In genomic region chr7:4003536-4003935, GRCh38 we compare ENCODE assay signal across 19 cellular contexts.
DNase-seq lines count a peak whose midpoint lies in the region; ATAC-seq, FAIRE-seq and TF ChIP-seq lines count a peak whose summit lies in the region.
"Had no signal": no experiment of that assay in that cellular context is flagged by ENCODE, and none has a peak within 500 bp of the region (broad histone marks: within the 10 kb centered on the region; RNA-seq: fewer than 3 reads in every experiment).

No MANE protein-coding gene starts in this region.

- 0% methylated on average over 7 of the region's 7 CpGs for WGBS in K562 (ENCODE audit: insufficient coverage, low coverage, missing lambda C conversion rate)

- H3K27me3 ChIP-seq in K562 (ENCODE audit: control insufficient read depth in 2 of 2, insufficient read depth in 2 of 2, low read length in 2 of 2): peaks cover 17 to 64% of the 10 kb centered on the region in 2 experiments; a peak in 4 of 5 replicates
- H3K27me3 ChIP-seq: BLaER1 treated with 17β-estradiol and CSF1 and Interleukin-3, amounts not matched to agents 10 nM and 100 nM had no signal

- in situ Hi-C loops in K562 (cut with MboI): no loop called here

- H3K27ac ChIP-seq in K562 (ENCODE audit: extremely low read depth, low read depth, low read length): no peak overlapping the region
- H3K27ac ChIP-seq: BLaER1 treated with 17β-estradiol and CSF1 and Interleukin-3, amounts not matched to agents 10 nM and 100 nM had no signal

- H3K9ac ChIP-seq in K562 (ENCODE audit: insufficient read depth in 1 of 2, low read depth in 2 of 2, low read length in 2 of 2): no peak overlapping the region
- H3K9ac ChIP-seq: BLaER1 treated with 17β-estradiol and CSF1 and Interleukin-3, amounts not matched to agents 10 nM and 100 nM had no signal

- ATAC-seq in K562: no peak
- peak; percentile 23 for ATAC-seq in esophagus mucosa
- no peak for ATAC-seq in GM18909 (IDR thresholded peaks at IDR 0.05; ENCODE audit: poor library complexity, unreplicated experiment)

- intact Hi-C loops in K562 (cut with micrococcal nuclease): no loop called here

- CTCF ChIA-PET in K562 (lab: Yijun Ruan, JAX; ENCODE audit: low intra/inter-chr PET ratio): no interaction called here

- H3K4me3 ChIP-seq in K562: no peak overlapping the region
- H3K4me3 ChIP-seq: BLaER1 treated with 17β-estradiol and CSF1 and Interleukin-3, amounts not matched to agents 10 nM and 100 nM had no signal

- no peak overlapping the region for H3K4me2 ChIP-seq in K562 (ENCODE audit: insufficient read depth, low read length)
- H3K4me2 ChIP-seq: BLaER1 treated with 17β-estradiol and CSF1 and Interleukin-3, amounts not matched to agents 10 nM and 100 nM had no signal

- DNase-seq in HT1080 (ENCODE audit: low read depth) (peak; percentile 25), K562 (ENCODE audit: extremely low read depth in 1 of 4, low spot score in 3 of 4) (no peak), mesenteric fat pad (ENCODE audit: low spot score) (peak; percentile 14), frontal cortex (ENCODE audit: low spot score in 2 of 2) (no peak), GM20000 (ENCODE audit: low spot score) (no peak)
- no peak for DNase-seq in stimulated activated naive CD4-positive, alpha-beta T cell treated with Interleukin-2 at 50 U/mL for 16 hours (lab: John Stamatoyannopoulos, UW)
- DNase-seq: ACHN; Calu3; CD4-positive, CD25-positive, alpha-beta regulatory T cell; DMS 273 treated with DMSO at 0.1 percent for 48 hours; DMS79; GOT3; HCEC 1CT; HFFc6 had no signal

- no peaks in the 10 kb centered on the region for H3K4me1 ChIP-seq in K562 (replicated peaks in 1 of 2; ENCODE audit: control insufficient read depth in 2 of 2, insufficient read depth in 2 of 2, low read length in 2 of 2)

- BruUV-seq in K562 (replicated peaks; lab: Mats Ljungman, UMichigan): no TSS peak

- H2AFZ ChIP-seq in K562 (ENCODE audit: low read depth, low read length): 0 out of 2 replicates have a peak overlapping the region, but pooled peaks have one; percentile 9

- POLR2A ChIA-PET in K562 (lab: Yijun Ruan, JAX): interaction anchor here (1.3 kb wide), 1 partner anchor 10 kb away, joined by 5 read pairs; no protein-coding TSS in a partner anchor

- TF ChIP-seq EP300 in K562 (IDR thresholded peaks at IDR 0.05; ENCODE audit: low read length): no peak

- H3K36me3 ChIP-seq in K562 (ENCODE audit: control insufficient read depth, insufficient read depth, low read length): no peaks in the 10 kb centered on the region
- H3K36me3 ChIP-seq: BLaER1 treated with 17β-estradiol and CSF1 and Interleukin-3, amounts not matched to agents 10 nM and 100 nM had no signal

- FAIRE-seq in K562 (lab: Jason Lieb, UNC) (no peak), frontal cortex (lab: Jason Lieb, UNC) (no peak)
- FAIRE-seq: G401.6, GM12891 had no signal

- TF ChIP-seq CTCF in K562 (IDR thresholded peaks at IDR 0.05 in 2 of 3, conservative IDR thresholded peaks at IDR 0.05 in 1 of 3; ENCODE audit: insufficient read depth in 2 of 3, low read depth in 1 of 3, low read length in 3 of 3): no peak
- no peak for TF ChIP-seq CTCF in GM20000 (IDR thresholded peaks at IDR 0.05; ENCODE audit: extremely low read depth, missing control alignments)

- H3K9me1 ChIP-seq in K562 (ENCODE audit: control insufficient read depth, insufficient read depth, low read length): no peaks in the 10 kb centered on the region

- TF ChIP-seq POLR2A in K562 (conservative IDR thresholded peaks at IDR 0.05): no peak

- no peak for TF ChIP-seq RAD21 in K562 (CRISPR knock-in tag; conservative IDR thresholded peaks at IDR 0.05 in 1 of 2, IDR thresholded peaks at IDR 0.05 in 1 of 2)

- no peaks in the 10 kb centered on the region for H3K79me2 ChIP-seq in K562 (ENCODE audit: control insufficient read depth, insufficient read depth, low read length)

- H3K9me3 ChIP-seq in K562 (replicated peaks; ENCODE audit: control insufficient read depth, insufficient read depth, low read depth, low read length): no peaks in the 10 kb centered on the region
- H3K9me3 ChIP-seq: BLaER1 treated with 17β-estradiol and CSF1 and Interleukin-3, amounts not matched to agents 10 nM and 100 nM had no signal

- no peaks in the 10 kb centered on the region; the same call in 1 of the 2 replicates for H4K20me1 ChIP-seq in K562 (replicated peaks; ENCODE audit: control insufficient read depth, insufficient read depth, low read length)
- H4K20me1 ChIP-seq: BLaER1 treated with 17β-estradiol and CSF1 and Interleukin-3, amounts not matched to agents 10 nM and 100 nM had no signal

TF ChIP-seq in K562, 482 proteins besides CTCF, POLR2A, EP300 and RAD21 (continues in another document):
- TF ChIP-seq HSF4 (CRISPR knock-in tag; IDR thresholded peaks at IDR 0.05; ENCODE audit: borderline replicate concordance) (no peak), ZNF699 (CRISPR knock-in tag; IDR thresholded peaks at IDR 0.05; ENCODE audit: insufficient replicate concordance) (no peak), CBX1 (IDR thresholded peaks at IDR 0.05; ENCODE audit: low read depth) (no peak), CHD2 (IDR thresholded peaks at IDR 0.05; ENCODE audit: low read depth, low read length) (no peak), MGA (IDR thresholded peaks at IDR 0.05) (no peak), ZNF717 (CRISPR knock-in tag; IDR thresholded peaks at IDR 0.05) (no peak)

Comparison
In these comparisons a context has a peak if more than half of its experiments do, and no peak if none do; other contexts are left out.
1. DNase-seq: peak in HT1080 (single experiment) and mesenteric fat pad (single experiment); none in K562 (0 of 4), stimulated activated naive CD4-positive, alpha-beta T cell treated with Interleukin-2 at 50 U/mL for 16 hours (single experiment), frontal cortex (0 of 2) and GM20000 (single experiment).